ENCODE assay signal across 1 cellular context in the genomic region with DNA sequence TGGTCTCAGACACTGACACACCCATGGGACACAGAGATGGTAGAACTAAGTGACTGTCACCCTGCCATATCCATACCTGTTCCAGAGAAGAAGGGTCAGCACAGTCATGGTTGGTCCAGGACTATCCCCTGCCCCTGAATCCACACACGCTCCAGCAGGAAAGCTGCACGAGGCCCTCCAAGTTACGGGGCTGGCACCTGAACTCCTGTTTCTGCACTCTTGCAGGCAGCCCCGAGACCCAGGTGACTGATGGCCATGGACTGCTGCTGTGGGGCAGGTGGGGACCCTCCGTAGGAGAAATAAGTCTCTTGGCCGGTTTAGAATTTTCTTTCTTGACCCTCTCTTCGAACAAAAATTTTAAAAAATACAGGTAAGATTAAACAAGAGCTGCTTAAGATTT.
TF ChIP-seq lines count a peak whose summit lies in the region.

No MANE protein-coding gene starts in this region.

TF ChIP-seq in GM12878, 131 proteins besides CTCF, POLR2A, EP300 and RAD21 (continued from another document):
- TF ChIP-seq, protein P1, sequence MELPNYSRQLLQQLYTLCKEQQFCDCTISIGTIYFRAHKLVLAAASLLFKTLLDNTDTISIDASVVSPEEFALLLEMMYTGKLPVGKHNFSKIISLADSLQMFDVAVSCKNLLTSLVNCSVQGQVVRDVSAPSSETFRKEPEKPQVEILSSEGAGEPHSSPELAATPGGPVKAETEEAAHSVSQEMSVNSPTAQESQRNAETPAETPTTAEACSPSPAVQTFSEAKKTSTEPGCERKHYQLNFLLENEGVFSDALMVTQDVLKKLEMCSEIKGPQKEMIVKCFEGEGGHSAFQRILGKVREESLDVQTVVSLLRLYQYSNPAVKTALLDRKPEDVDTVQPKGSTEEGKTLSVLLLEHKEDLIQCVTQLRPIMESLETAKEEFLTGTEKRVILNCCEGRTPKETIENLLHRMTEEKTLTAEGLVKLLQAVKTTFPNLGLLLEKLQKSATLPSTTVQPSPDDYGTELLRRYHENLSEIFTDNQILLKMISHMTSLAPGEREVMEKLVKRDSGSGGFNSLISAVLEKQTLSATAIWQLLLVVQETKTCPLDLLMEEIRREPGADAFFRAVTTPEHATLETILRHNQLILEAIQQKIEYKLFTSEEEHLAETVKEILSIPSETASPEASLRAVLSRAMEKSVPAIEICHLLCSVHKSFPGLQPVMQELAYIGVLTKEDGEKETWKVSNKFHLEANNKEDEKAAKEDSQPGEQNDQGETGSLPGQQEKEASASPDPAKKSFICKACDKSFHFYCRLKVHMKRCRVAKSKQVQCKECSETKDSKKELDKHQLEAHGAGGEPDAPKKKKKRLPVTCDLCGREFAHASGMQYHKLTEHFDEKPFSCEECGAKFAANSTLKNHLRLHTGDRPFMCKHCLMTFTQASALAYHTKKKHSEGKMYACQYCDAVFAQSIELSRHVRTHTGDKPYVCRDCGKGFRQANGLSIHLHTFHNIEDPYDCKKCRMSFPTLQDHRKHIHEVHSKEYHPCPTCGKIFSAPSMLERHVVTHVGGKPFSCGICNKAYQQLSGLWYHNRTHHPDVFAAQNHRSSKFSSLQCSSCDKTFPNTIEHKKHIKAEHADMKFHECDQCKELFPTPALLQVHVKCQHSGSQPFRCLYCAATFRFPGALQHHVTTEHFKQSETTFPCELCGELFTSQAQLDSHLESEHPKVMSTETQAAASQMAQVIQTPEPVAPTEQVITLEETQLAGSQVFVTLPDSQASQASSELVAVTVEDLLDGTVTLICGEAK (IDR thresholded peaks at IDR 0.05; ENCODE audit: borderline replicate concordance) = no peak
- TF ChIP-seq ZNF274 (IDR thresholded peaks at IDR 0.05; ENCODE audit: insufficient read depth, insufficient read length) (no peak), POLR2AphosphoS2 (IDR thresholded peaks at IDR 0.05; ENCODE audit: low read depth, low read length) (no peak), GATAD2B (conservative IDR thresholded peaks at IDR 0.05; ENCODE audit: low read depth) (no peak), FOS (IDR thresholded peaks at IDR 0.05; ENCODE audit: borderline replicate concordance, extremely low read depth, insufficient read length) (no peak), SREBF2 (IDR thresholded peaks at IDR 0.05; ENCODE audit: low read length) (no peak), JUNB (IDR thresholded peaks at IDR 0.05) (no peak), YY1 (IDR thresholded peaks at IDR 0.05; ENCODE audit: low read depth, low read length) (no peak), SMAD5 (IDR thresholded peaks at IDR 0.05; ENCODE audit: low read depth) (no peak)
- TF ChIP-seq, protein P2, sequence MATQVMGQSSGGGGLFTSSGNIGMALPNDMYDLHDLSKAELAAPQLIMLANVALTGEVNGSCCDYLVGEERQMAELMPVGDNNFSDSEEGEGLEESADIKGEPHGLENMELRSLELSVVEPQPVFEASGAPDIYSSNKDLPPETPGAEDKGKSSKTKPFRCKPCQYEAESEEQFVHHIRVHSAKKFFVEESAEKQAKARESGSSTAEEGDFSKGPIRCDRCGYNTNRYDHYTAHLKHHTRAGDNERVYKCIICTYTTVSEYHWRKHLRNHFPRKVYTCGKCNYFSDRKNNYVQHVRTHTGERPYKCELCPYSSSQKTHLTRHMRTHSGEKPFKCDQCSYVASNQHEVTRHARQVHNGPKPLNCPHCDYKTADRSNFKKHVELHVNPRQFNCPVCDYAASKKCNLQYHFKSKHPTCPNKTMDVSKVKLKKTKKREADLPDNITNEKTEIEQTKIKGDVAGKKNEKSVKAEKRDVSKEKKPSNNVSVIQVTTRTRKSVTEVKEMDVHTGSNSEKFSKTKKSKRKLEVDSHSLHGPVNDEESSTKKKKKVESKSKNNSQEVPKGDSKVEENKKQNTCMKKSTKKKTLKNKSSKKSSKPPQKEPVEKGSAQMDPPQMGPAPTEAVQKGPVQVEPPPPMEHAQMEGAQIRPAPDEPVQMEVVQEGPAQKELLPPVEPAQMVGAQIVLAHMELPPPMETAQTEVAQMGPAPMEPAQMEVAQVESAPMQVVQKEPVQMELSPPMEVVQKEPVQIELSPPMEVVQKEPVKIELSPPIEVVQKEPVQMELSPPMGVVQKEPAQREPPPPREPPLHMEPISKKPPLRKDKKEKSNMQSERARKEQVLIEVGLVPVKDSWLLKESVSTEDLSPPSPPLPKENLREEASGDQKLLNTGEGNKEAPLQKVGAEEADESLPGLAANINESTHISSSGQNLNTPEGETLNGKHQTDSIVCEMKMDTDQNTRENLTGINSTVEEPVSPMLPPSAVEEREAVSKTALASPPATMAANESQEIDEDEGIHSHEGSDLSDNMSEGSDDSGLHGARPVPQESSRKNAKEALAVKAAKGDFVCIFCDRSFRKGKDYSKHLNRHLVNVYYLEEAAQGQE (IDR thresholded peaks at IDR 0.05; ENCODE audit: low read depth, low read length) = no peak
- TF ChIP-seq, protein P3, sequence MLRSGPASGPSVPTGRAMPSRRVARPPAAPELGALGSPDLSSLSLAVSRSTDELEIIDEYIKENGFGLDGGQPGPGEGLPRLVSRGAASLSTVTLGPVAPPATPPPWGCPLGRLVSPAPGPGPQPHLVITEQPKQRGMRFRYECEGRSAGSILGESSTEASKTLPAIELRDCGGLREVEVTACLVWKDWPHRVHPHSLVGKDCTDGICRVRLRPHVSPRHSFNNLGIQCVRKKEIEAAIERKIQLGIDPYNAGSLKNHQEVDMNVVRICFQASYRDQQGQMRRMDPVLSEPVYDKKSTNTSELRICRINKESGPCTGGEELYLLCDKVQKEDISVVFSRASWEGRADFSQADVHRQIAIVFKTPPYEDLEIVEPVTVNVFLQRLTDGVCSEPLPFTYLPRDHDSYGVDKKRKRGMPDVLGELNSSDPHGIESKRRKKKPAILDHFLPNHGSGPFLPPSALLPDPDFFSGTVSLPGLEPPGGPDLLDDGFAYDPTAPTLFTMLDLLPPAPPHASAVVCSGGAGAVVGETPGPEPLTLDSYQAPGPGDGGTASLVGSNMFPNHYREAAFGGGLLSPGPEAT (IDR thresholded peaks at IDR 0.05; ENCODE audit: low read depth) = no peak
- TF ChIP-seq, protein P4, sequence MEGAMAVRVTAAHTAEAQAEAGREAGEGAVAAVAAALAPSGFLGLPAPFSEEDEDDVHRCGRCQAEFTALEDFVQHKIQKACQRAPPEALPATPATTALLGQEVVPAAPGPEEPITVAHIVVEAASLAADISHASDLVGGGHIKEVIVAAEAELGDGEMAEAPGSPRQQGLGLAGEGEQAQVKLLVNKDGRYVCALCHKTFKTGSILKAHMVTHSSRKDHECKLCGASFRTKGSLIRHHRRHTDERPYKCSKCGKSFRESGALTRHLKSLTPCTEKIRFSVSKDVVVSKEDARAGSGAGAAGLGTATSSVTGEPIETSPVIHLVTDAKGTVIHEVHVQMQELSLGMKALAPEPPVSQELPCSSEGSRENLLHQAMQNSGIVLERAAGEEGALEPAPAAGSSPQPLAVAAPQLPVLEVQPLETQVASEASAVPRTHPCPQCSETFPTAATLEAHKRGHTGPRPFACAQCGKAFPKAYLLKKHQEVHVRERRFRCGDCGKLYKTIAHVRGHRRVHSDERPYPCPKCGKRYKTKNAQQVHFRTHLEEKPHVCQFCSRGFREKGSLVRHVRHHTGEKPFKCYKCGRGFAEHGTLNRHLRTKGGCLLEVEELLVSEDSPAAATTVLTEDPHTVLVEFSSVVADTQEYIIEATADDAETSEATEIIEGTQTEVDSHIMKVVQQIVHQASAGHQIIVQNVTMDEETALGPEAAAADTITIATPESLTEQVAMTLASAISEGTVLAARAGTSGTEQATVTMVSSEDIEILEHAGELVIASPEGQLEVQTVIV (IDR thresholded peaks at IDR 0.05; ENCODE audit: borderline replicate concordance, partially characterized antibody) = no peak
- TF ChIP-seq, protein P5, sequence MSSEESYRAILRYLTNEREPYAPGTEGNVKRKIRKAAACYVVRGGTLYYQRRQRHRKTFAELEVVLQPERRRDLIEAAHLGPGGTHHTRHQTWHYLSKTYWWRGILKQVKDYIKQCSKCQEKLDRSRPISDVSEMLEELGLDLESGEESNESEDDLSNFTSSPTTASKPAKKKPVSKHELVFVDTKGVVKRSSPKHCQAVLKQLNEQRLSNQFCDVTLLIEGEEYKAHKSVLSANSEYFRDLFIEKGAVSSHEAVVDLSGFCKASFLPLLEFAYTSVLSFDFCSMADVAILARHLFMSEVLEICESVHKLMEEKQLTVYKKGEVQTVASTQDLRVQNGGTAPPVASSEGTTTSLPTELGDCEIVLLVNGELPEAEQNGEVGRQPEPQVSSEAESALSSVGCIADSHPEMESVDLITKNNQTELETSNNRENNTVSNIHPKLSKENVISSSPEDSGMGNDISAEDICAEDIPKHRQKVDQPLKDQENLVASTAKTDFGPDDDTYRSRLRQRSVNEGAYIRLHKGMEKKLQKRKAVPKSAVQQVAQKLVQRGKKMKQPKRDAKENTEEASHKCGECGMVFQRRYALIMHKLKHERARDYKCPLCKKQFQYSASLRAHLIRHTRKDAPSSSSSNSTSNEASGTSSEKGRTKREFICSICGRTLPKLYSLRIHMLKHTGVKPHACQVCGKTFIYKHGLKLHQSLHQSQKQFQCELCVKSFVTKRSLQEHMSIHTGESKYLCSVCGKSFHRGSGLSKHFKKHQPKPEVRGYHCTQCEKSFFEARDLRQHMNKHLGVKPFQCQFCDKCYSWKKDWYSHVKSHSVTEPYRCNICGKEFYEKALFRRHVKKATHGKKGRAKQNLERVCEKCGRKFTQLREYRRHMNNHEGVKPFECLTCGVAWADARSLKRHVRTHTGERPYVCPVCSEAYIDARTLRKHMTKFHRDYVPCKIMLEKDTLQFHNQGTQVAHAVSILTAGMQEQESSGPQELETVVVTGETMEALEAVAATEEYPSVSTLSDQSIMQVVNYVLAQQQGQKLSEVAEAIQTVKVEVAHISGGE (CRISPR knock-in tag; IDR thresholded peaks at IDR 0.05) = no peak
- TF ChIP-seq, protein P6, sequence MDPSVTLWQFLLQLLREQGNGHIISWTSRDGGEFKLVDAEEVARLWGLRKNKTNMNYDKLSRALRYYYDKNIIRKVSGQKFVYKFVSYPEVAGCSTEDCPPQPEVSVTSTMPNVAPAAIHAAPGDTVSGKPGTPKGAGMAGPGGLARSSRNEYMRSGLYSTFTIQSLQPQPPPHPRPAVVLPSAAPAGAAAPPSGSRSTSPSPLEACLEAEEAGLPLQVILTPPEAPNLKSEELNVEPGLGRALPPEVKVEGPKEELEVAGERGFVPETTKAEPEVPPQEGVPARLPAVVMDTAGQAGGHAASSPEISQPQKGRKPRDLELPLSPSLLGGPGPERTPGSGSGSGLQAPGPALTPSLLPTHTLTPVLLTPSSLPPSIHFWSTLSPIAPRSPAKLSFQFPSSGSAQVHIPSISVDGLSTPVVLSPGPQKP (IDR thresholded peaks at IDR 0.05; ENCODE audit: low read depth, low read length) = no peak
